Comparison of ENCODE assay signal across 1 cellular context in genomic region chr1:56578963-56579875, GRCh38.
A peak's percentile ranks its signal among the peaks of the same experiment; 100 is the strongest.
TF ChIP-seq lines count a peak whose summit lies in the region.

PLPP3 (minus strand) TSS chr1:56579563; CDS start chr1:56579016, 547 bp downstream.

TF ChIP-seq in HepG2, 621 proteins besides CTCF, POLR2A, EP300 and RAD21 (continued from another document and continues in another):
- TF ChIP-seq BRD4 (CRISPR knock-in tag; IDR thresholded peaks at IDR 0.05) (no peak), ZNF337 (CRISPR knock-in tag; IDR thresholded peaks at IDR 0.05; ENCODE audit: borderline replicate concordance, low read depth) (no peak), ZNF577 (CRISPR knock-in tag; IDR thresholded peaks at IDR 0.05; ENCODE audit: borderline replicate concordance, low read depth) (no peak), ZNF274 (CRISPR knock-in tag; IDR thresholded peaks at IDR 0.05) (no peak; the same call in 1 of the 2 replicates), ZNF850 (CRISPR knock-in tag; conservative IDR thresholded peaks at IDR 0.05) (no peak), PHF8 (CRISPR knock-in tag; IDR thresholded peaks at IDR 0.05) (peak; percentile 54), BCL6 (CRISPR knock-in tag; IDR thresholded peaks at IDR 0.05) (no peak), ZBTB4 (CRISPR knock-in tag; IDR thresholded peaks at IDR 0.05; ENCODE audit: borderline replicate concordance) (no peak), FOXP1 (IDR thresholded peaks at IDR 0.05) (no peak), FOXP1 (CRISPR knock-in tag; IDR thresholded peaks at IDR 0.05) (0 out of 2 replicates have a peak, but pooled peaks have one; percentile 15), KDM2A (CRISPR knock-in tag; IDR thresholded peaks at IDR 0.05; ENCODE audit: borderline replicate concordance, low read depth) (peak; percentile 74; the same call in 1 of the 2 replicates), NFAT5 (CRISPR knock-in tag; IDR thresholded peaks at IDR 0.05) (no peak), SOX13 (IDR thresholded peaks at IDR 0.05) (no peak), SOX13 (CRISPR knock-in tag; conservative IDR thresholded peaks at IDR 0.05 in 1 of 2, IDR thresholded peaks at IDR 0.05 in 1 of 2) (0 out of 4 replicates have a peak, but pooled peaks of 1 of the 2 experiments have one; percentile 30), KAT8 (CRISPR knock-in tag; IDR thresholded peaks at IDR 0.05) (no peak), ZZZ3 (CRISPR knock-in tag; IDR thresholded peaks at IDR 0.05; ENCODE audit: borderline replicate concordance) (no peak), NFATC3 (CRISPR knock-in tag; IDR thresholded peaks at IDR 0.05) (no peak), SRSF1 (optimal IDR thresholded peaks at IDR 0.05; ENCODE audit: low read depth, low read length) (peak; percentile 42), ISL2 (CRISPR knock-in tag; IDR thresholded peaks at IDR 0.05) (peak; percentile 8; the same call in 1 of the 2 replicates), ZNF513 (CRISPR knock-in tag; conservative IDR thresholded peaks at IDR 0.05) (0 out of 2 replicates have a peak, but pooled peaks have one; percentile 3), ZNF101 (CRISPR knock-in tag; IDR thresholded peaks at IDR 0.05; ENCODE audit: borderline replicate concordance, low read depth) (no peak), ZNF251 (CRISPR knock-in tag; IDR thresholded peaks at IDR 0.05) (no peak), CHD2 (IDR thresholded peaks at IDR 0.05; ENCODE audit: low read depth, low read length) (no peak), SSRP1 (CRISPR knock-in tag; IDR thresholded peaks at IDR 0.05) (no peak), SMAD9 (CRISPR knock-in tag; IDR thresholded peaks at IDR 0.05) (0 out of 2 replicates have a peak, but pooled peaks have one; percentile 80), HOXD1 (CRISPR knock-in tag; IDR thresholded peaks at IDR 0.05) (no peak), HNRNPK (IDR thresholded peaks at IDR 0.05; ENCODE audit: low read depth, low read length, poor library complexity, severe bottlenecking) (no peak), ZNF326 (CRISPR knock-in tag; IDR thresholded peaks at IDR 0.05; ENCODE audit: borderline replicate concordance) (no peak), ZMAT3 (CRISPR knock-in tag; conservative IDR thresholded peaks at IDR 0.05) (peak; percentile 68; the same call in 1 of the 2 replicates), NKX3-1 (CRISPR knock-in tag; IDR thresholded peaks at IDR 0.05) (no peak; the same call in 1 of the 2 replicates), TP53 (CRISPR knock-in tag; conservative IDR thresholded peaks at IDR 0.05) (no peak), RNF219 (CRISPR knock-in tag; IDR thresholded peaks at IDR 0.05) (no peak), ARNTL (CRISPR knock-in tag; IDR thresholded peaks at IDR 0.05) (0 out of 2 replicates have a peak, but pooled peaks have one; percentile 25), ZNF260 (CRISPR knock-in tag; IDR thresholded peaks at IDR 0.05; ENCODE audit: borderline replicate concordance, low read depth) (no peak), GLI4 (CRISPR knock-in tag; IDR thresholded peaks at IDR 0.05; ENCODE audit: borderline replicate concordance) (0 out of 2 replicates have a peak, but pooled peaks have one; percentile 49), ZNF572 (CRISPR knock-in tag; IDR thresholded peaks at IDR 0.05) (no peak), HDAC1 (CRISPR knock-in tag; IDR thresholded peaks at IDR 0.05) (peak; percentile 62), FOSL1 (CRISPR knock-in tag; IDR thresholded peaks at IDR 0.05; ENCODE audit: borderline replicate concordance) (no peak), JDP2 (CRISPR knock-in tag; IDR thresholded peaks at IDR 0.05; ENCODE audit: borderline replicate concordance) (no peak)
- TF ChIP-seq, protein P1, sequence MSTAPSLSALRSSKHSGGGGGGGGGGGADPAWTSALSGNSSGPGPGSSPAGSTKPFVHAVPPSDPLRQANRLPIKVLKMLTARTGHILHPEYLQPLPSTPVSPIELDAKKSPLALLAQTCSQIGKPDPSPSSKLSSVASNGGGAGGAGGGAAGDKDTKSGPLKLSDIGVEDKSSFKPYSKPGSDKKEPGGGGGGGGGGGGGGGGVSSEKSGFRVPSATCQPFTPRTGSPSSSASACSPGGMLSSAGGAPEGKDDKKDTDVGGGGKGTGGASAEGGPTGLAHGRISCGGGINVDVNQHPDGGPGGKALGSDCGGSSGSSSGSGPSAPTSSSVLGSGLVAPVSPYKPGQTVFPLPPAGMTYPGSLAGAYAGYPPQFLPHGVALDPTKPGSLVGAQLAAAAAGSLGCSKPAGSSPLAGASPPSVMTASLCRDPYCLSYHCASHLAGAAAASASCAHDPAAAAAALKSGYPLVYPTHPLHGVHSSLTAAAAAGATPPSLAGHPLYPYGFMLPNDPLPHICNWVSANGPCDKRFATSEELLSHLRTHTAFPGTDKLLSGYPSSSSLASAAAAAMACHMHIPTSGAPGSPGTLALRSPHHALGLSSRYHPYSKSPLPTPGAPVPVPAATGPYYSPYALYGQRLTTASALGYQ (CRISPR knock-in tag; IDR thresholded peaks at IDR 0.05), result no peak
- TF ChIP-seq, protein P2, sequence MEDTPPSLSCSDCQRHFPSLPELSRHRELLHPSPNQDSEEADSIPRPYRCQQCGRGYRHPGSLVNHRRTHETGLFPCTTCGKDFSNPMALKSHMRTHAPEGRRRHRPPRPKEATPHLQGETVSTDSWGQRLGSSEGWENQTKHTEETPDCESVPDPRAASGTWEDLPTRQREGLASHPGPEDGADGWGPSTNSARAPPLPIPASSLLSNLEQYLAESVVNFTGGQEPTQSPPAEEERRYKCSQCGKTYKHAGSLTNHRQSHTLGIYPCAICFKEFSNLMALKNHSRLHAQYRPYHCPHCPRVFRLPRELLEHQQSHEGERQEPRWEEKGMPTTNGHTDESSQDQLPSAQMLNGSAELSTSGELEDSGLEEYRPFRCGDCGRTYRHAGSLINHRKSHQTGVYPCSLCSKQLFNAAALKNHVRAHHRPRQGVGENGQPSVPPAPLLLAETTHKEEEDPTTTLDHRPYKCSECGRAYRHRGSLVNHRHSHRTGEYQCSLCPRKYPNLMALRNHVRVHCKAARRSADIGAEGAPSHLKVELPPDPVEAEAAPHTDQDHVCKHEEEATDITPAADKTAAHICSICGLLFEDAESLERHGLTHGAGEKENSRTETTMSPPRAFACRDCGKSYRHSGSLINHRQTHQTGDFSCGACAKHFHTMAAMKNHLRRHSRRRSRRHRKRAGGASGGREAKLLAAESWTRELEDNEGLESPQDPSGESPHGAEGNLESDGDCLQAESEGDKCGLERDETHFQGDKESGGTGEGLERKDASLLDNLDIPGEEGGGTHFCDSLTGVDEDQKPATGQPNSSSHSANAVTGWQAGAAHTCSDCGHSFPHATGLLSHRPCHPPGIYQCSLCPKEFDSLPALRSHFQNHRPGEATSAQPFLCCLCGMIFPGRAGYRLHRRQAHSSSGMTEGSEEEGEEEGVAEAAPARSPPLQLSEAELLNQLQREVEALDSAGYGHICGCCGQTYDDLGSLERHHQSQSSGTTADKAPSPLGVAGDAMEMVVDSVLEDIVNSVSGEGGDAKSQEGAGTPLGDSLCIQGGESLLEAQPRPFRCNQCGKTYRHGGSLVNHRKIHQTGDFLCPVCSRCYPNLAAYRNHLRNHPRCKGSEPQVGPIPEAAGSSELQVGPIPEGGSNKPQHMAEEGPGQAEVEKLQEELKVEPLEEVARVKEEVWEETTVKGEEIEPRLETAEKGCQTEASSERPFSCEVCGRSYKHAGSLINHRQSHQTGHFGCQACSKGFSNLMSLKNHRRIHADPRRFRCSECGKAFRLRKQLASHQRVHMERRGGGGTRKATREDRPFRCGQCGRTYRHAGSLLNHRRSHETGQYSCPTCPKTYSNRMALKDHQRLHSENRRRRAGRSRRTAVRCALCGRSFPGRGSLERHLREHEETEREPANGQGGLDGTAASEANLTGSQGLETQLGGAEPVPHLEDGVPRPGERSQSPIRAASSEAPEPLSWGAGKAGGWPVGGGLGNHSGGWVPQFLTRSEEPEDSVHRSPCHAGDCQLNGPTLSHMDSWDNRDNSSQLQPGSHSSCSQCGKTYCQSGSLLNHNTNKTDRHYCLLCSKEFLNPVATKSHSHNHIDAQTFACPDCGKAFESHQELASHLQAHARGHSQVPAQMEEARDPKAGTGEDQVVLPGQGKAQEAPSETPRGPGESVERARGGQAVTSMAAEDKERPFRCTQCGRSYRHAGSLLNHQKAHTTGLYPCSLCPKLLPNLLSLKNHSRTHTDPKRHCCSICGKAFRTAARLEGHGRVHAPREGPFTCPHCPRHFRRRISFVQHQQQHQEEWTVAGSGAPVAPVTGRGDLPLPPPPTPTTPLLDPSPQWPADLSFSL (CRISPR knock-in tag; IDR thresholded peaks at IDR 0.05), result no peak
